ENCODE assay signal across 2 cellular contexts in genomic region chr21:43107794-43108137, GRCh38. TPM values are rescaled to one million over a fixed set of nuclear protein-coding genes. Genes with fewer than 3 reads are reported as not detected.
"Had no signal": no experiment of that assay in that cellular context is flagged by ENCODE, and none has a peak within 500 bp of the region (broad histone marks: within the 10 kb centered on the region; RNA-seq: fewer than 3 reads in every experiment).

No MANE protein-coding gene starts in this region.

RNA-seq across cellular contexts. Expression of gene CBS, which starts 32.1 kb away (rescaled TPM):
- total RNA-seq: mononuclear cell had no signal
- polyA plus RNA-seq: immature natural killer cell had no signal
